24 cellular contexts compared by ENCODE assay signal in the genomic region with DNA sequence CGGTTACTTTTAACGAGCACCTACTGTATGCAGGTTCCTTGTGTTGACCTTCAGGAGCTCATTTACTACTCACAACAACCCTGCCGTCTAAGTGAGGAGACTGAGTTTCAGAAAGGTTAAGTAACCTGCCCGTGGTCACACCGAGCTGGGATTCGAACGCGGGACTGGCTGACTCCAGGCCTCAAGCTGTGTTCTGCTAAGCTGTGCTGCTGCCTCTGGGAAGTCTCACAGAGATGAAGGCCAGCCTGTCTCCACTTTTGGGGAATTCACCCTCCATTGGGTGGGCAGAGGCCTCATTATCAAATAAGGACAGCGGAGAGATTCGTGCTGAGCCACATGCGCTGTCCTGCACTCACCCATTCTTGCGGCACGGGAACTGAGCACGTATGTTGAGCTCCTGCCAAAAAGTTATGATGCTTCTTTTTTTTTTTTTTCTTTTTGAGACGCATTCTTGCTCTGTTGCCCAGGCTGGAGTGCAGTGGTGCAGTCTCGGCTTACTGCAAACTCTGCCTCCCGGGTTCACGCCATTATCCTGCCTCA. TPM values are rescaled to one million over a fixed set of nuclear protein-coding genes. Genes with fewer than 3 reads are reported as not detected.
DNase-seq lines count a peak whose midpoint lies in the region; ATAC-seq, FAIRE-seq and TF ChIP-seq lines count a peak whose summit lies in the region.
"Had no signal": no experiment of that assay in that cellular context is flagged by ENCODE, and none has a peak within 500 bp of the region (broad histone marks: within the 10 kb centered on the region; RNA-seq: fewer than 3 reads in every experiment).

No MANE protein-coding gene starts in this region.

- H3K27ac ChIP-seq in heart right ventricle (no peak overlapping the region), RWPE2 (ENCODE audit: poor library complexity, severe bottlenecking) (no peak overlapping the region), kidney (ENCODE audit: low read depth in 2 of 2, low read length in 2 of 2) (no peak overlapping the region), sigmoid colon (no peak overlapping the region)

- H3K4me3 ChIP-seq in heart right ventricle: no peak overlapping the region
- H3K4me3 ChIP-seq in RWPE2 (ENCODE audit: severe bottlenecking): no peak overlapping the region
- H3K4me3 ChIP-seq in kidney (ENCODE audit: low read length in 2 of 2): no peak overlapping the region
- no peak overlapping the region for H3K4me3 ChIP-seq in sigmoid colon

- FAIRE-seq in kidney (lab: Jason Lieb, UNC): no peak
- FAIRE-seq: GM19239, RCC 7860 had no signal

- intact Hi-C loops in Right ventricle myocardium superior (cut with DNase I): no loop called here
- intact Hi-C loops in heart right ventricle (cut with DNase I): no loop called here
- intact Hi-C loops in kidney (cut with DNase I): no loop called here
- intact Hi-C loops in sigmoid colon (cut with DNase I): no loop called here

- H3K9me3 ChIP-seq in heart right ventricle (no peaks in the 10 kb centered on the region), RWPE2 (ENCODE audit: severe bottlenecking) (no peaks in the 10 kb centered on the region), kidney (ENCODE audit: control insufficient read depth in 1 of 2, low read length in 2 of 2) (no peaks in the 10 kb centered on the region), sigmoid colon (no peaks in the 10 kb centered on the region)
- H3K9me3 ChIP-seq: BE2C had no signal

- H3K27me3 ChIP-seq in heart right ventricle (peaks cover 0 to 26% (median 7%) of the 10 kb centered on the region in 7 donors), RWPE2 (ENCODE audit: insufficient read depth, poor library complexity, severe bottlenecking) (peaks cover 5% of the 10 kb centered on the region), sigmoid colon (peaks cover 0 to 44% (median 8%) of the 10 kb centered on the region in 3 donors)
- H3K27me3 ChIP-seq: BE2C had no signal

- no peak for TF ChIP-seq CTCF in heart right ventricle (IDR thresholded peaks at IDR 0.05)
- no peak for TF ChIP-seq CTCF in RWPE2 (IDR thresholded peaks at IDR 0.05; ENCODE audit: poor library complexity, severe bottlenecking)
- TF ChIP-seq CTCF in kidney (IDR thresholded peaks at IDR 0.05; ENCODE audit: borderline replicate concordance, extremely low read depth, insufficient read depth): no peak
- TF ChIP-seq CTCF in sigmoid colon (IDR thresholded peaks at IDR 0.05): no peak

- WGBS in heart right ventricle, 2 donors: 86% methylated on average over 18 of the region's 18 CpGs
- WGBS in sigmoid colon, 2 donors: 75 to 88% methylated on average over 18 of the region's 18 CpGs

- CTCF ChIA-PET in HEK293T (lab: Yijun Ruan, JAX): no interaction called here

- no peak for TF ChIP-seq EP300 in sigmoid colon (IDR thresholded peaks at IDR 0.05)

- no peak overlapping the region for H3K9ac ChIP-seq in kidney (ENCODE audit: low read length in 2 of 2)

- ATAC-seq in Right ventricle myocardium superior (ENCODE audit: poor library complexity): no peak
- no peak for ATAC-seq in heart right ventricle
- no peak for ATAC-seq in RWPE2 (ENCODE audit: low read depth)
- no peak for ATAC-seq in HG03135 (IDR thresholded peaks at IDR 0.05; ENCODE audit: unreplicated experiment)
- ATAC-seq: HCT116 had no signal

- TF ChIP-seq POLR2A in sigmoid colon (IDR thresholded peaks at IDR 0.05): no peak

- DNase-seq in Right ventricle myocardium superior (peak; percentile 7), heart right ventricle (no peak), RWPE2 (ENCODE audit: low spot score) (peak; percentile 77), kidney (peak; percentile 28), sigmoid colon (peak; percentile 50), HEK293T (ENCODE audit: extremely low spot score) (no peak)
- no peak for DNase-seq in effector CD4-positive, alpha-beta T cell
- DNase-seq: BE2C, EL, GF-D8, GOT3, Karpas-422, NCI-H1417, NCI-H1694 treated with DMSO at 0.1 percent for 48 hours, NCI-H446 treated with DMSO at 0.1 percent for 48 hours, NCI-H526 treated with DMSO at 0.1 percent for 48 hours, OCI-M1, SHP77 had no signal

- POLR2A ChIA-PET in HEK293T (lab: Yijun Ruan, JAX): no interaction called here

- H3K4me1 ChIP-seq in heart right ventricle (no peaks in the 10 kb centered on the region), RWPE2 (ENCODE audit: insufficient read depth, poor library complexity, severe bottlenecking) (no peaks in the 10 kb centered on the region), kidney (ENCODE audit: control insufficient read depth in 1 of 2, insufficient read depth in 1 of 2, low read depth in 1 of 2, low read length in 2 of 2) (no peaks in the 10 kb centered on the region), sigmoid colon (no peaks in the 10 kb centered on the region)
- H3K4me1 ChIP-seq: BE2C had no signal

- H3K36me3 ChIP-seq in heart right ventricle: no peaks in the 10 kb centered on the region
- H3K36me3 ChIP-seq in RWPE2 (ENCODE audit: low read depth): no peaks in the 10 kb centered on the region
- H3K36me3 ChIP-seq in kidney (ENCODE audit: control insufficient read depth in 1 of 2, insufficient read depth in 2 of 2, low read length in 2 of 2): no peaks in the 10 kb centered on the region
- H3K36me3 ChIP-seq in sigmoid colon: no peaks in the 10 kb centered on the region
- H3K36me3 ChIP-seq: BE2C had no signal

TF ChIP-seq in HEK293T, 16 proteins besides CTCF, POLR2A, EP300 and RAD21:
- TF ChIP-seq L3MBTL2 (conservative IDR thresholded peaks at IDR 0.05) (no peak), FOXM1 (IDR thresholded peaks at IDR 0.05; ENCODE audit: borderline replicate concordance) (no peak), ARNT (IDR thresholded peaks at IDR 0.05) (no peak), LEF1 (IDR thresholded peaks at IDR 0.05; ENCODE audit: borderline replicate concordance) (no peak), SP1 (IDR thresholded peaks at IDR 0.05) (no peak), BHLHE40 (IDR thresholded peaks at IDR 0.05; ENCODE audit: borderline replicate concordance) (no peak), ELF4 (IDR thresholded peaks at IDR 0.05) (no peak), NFRKB (IDR thresholded peaks at IDR 0.05) (no peak), HDGF (IDR thresholded peaks at IDR 0.05; ENCODE audit: borderline replicate concordance) (no peak), SUZ12 (IDR thresholded peaks at IDR 0.05) (no peak), ZNF384 (IDR thresholded peaks at IDR 0.05) (no peak)

RNA-seq across cellular contexts. Expression of a gene that starts 25.9 kb away (rescaled TPM):
- total RNA-seq in Right ventricle myocardium superior: 0.40 TPM
- under 1 TPM in 9 of 10 donors, not detected in 1; 0.05 to 0.35 (median 0.11) TPM for total RNA-seq in heart right ventricle
- under 1 TPM; 0.01 to 0.15 TPM for polyA plus RNA-seq in heart right ventricle
- not detected for total RNA-seq in kidney
- polyA plus RNA-seq in kidney (ENCODE audit: insufficient read depth, low read depth, low replicate concordance): not detected
- total RNA-seq in sigmoid colon: 1 to 10 TPM in 1 of 4 donors, under 1 TPM in 3; under 0.01 to 1.1 (median 0.22) TPM
- polyA plus RNA-seq in sigmoid colon: under 1 TPM in 1 of 3 donors, not detected in 2; 0.31 TPM
- total RNA-seq: A673, M059J had no signal

RNA-seq across cellular contexts. Expression of a gene that starts 31.0 kb away (rescaled TPM):
- total RNA-seq in Right ventricle myocardium superior: not detected
- total RNA-seq in heart right ventricle: not detected
- not detected for polyA plus RNA-seq in heart right ventricle
- not detected for total RNA-seq in kidney
- polyA plus RNA-seq in kidney (ENCODE audit: insufficient read depth, low read depth, low replicate concordance): not detected
- total RNA-seq in sigmoid colon: not detected
- not detected for polyA plus RNA-seq in sigmoid colon
- total RNA-seq: A673, M059J had no signal

RNA-seq across cellular contexts. Expression of a gene that starts 54.1 kb away (rescaled TPM):
- total RNA-seq in Right ventricle myocardium superior: not detected
- total RNA-seq in heart right ventricle: not detected
- polyA plus RNA-seq in heart right ventricle: under 1 TPM in 1 of 2 donors, not detected in 1; 0.12 TPM
- total RNA-seq in kidney: 0.31 TPM
- polyA plus RNA-seq in kidney (ENCODE audit: insufficient read depth, low read depth, low replicate concordance): not detected
- total RNA-seq in sigmoid colon: 1 to 10 TPM in 1 of 4 donors, not detected in 3; 1.5 TPM
- polyA plus RNA-seq in sigmoid colon: under 1 TPM in 1 of 3 donors, not detected in 2; 0.19 TPM
- total RNA-seq: M059J had no signal

RNA-seq across cellular contexts. Expression of a gene that starts 58.5 kb away (rescaled TPM):
- total RNA-seq in Right ventricle myocardium superior: 0.75 TPM
- 1 to 10 TPM in 1 of 10 donors, under 1 TPM in 9; 0.27 to 1.3 (median 0.42) TPM for total RNA-seq in heart right ventricle
- under 1 TPM; 0.19 to 0.29 TPM for polyA plus RNA-seq in heart right ventricle
- 1.2 TPM for total RNA-seq in kidney
- 0.39 TPM for polyA plus RNA-seq in kidney (ENCODE audit: insufficient read depth, low read depth, low replicate concordance)
- total RNA-seq in sigmoid colon: 1 to 10 TPM in 1 of 4 donors, under 1 TPM in 3; 0.71 to 2.2 (median 0.89) TPM
- polyA plus RNA-seq in sigmoid colon: 1 to 10 TPM in 1 of 3 donors, under 1 TPM in 1, not detected in 1; under 0.01 to 1.0 TPM

RNA-seq across cellular contexts. Expression of a gene that starts 59.0 kb away (rescaled TPM):
- total RNA-seq in Right ventricle myocardium superior (6.7 TPM), heart right ventricle (10 to 100 TPM in 1 of 10 donors, 1 to 10 TPM in 9; 1.8 to 13.1 (median 3.3) TPM), kidney (20.2 TPM), sigmoid colon (10 to 100 TPM in 2 of 4 donors, 1 to 10 TPM in 2; 7.5 to 12.3 (median 10.5) TPM)
- polyA plus RNA-seq in heart right ventricle (1 to 10 TPM; 4.5 to 6.4 TPM), kidney (ENCODE audit: insufficient read depth, low read depth, low replicate concordance) (6.8 TPM), sigmoid colon (10 to 100 TPM; 11.1 to 22.0 (median 12.6) TPM)

Comparison
In these comparisons a context has a peak if more than half of its experiments do, and no peak if none do; other contexts are left out.
1. DNase-seq: peak in Right ventricle myocardium superior (single experiment), RWPE2 (single experiment), kidney (single experiment) and sigmoid colon (single experiment); none in heart right ventricle (0 of 2), effector CD4-positive, alpha-beta T cell (single experiment) and HEK293T (single experiment).